Comparison of ENCODE assay signal across 24 cellular contexts in genomic region chr14:77561881-77562280, GRCh38.
"Had no signal": no experiment of that assay in that cellular context is flagged by ENCODE, and none has a peak within 500 bp of the region (broad histone marks: within the 10 kb centered on the region; RNA-seq: fewer than 3 reads in every experiment).

No MANE protein-coding gene starts in this region.

- FAIRE-seq: TTC549, urothelium cell line had no signal

- H3K9me3 ChIP-seq: gastroesophageal sphincter, heart right ventricle, sigmoid colon, tibial nerve had no signal

- H3K4me1 ChIP-seq: gastroesophageal sphincter, sigmoid colon had no signal

- DNase-seq: activated CD4-positive, alpha-beta memory T cell treated with anti-CD3 and anti-CD28 coated beads, Interleukin-2, amount 10 ng/mL, durations not matched to agents 7 days and 5 days; activated CD4-positive, alpha-beta T cell treated with anti-CD3 and anti-CD28 coated beads for 48 hours; activated CD4-positive, CD25-positive, alpha-beta regulatory T cell; activated CD8-positive, alpha-beta memory T cell treated with anti-CD3 and anti-CD28 coated beads, Interleukin-2, amount 10 ng/mL, durations not matched to agents 7 days and 5 days; activated naive CD4-positive, alpha-beta T cell treated with Interleukin-2 at 50 U/mL for 16 hours; activated naive CD8-positive, alpha-beta T cell treated with anti-CD3 and anti-CD28 coated beads, Interleukin-2, amount 10 ng/mL, durations not matched to agents 7 days and 5 days; amygdala; central memory CD4-positive, alpha-beta T cell; cortex of kidney; effector CD8-positive, alpha-beta T cell; heart right ventricle; immature natural killer cell; mesendoderm; natural killer cell; posterior cingulate gyrus; sigmoid colon; stimulated activated CD4-positive, alpha-beta T cell treated with anti-CD3 and anti-CD28 coated beads, Interleukin-2, amount 100 ng/mL, for 24 hours; stimulated activated naive CD8-positive, alpha-beta T cell treated with anti-CD3 and anti-CD28 coated beads, Interleukin-15, Interleukin-2, amounts not matched to agents 100 U/mL and 50 U/mL, for 24 hours; substantia nigra had no signal

- H3K4me3 ChIP-seq: gastroesophageal sphincter, heart right ventricle, sigmoid colon, tibial nerve had no signal

- ATAC-seq: activated CD8-positive, alpha-beta memory T cell treated with anti-CD3 and anti-CD28 coated beads, Interleukin-2, amount 10 ng/mL, durations not matched to agents 7 days and 5 days; esophagus mucosa; gastroesophageal sphincter; heart right ventricle; natural killer cell; stimulated activated naive CD8-positive, alpha-beta T cell treated with anti-CD3 and anti-CD28 coated beads, Interleukin-15, Interleukin-2, amounts not matched to agents 100 U/mL and 50 U/mL, for 24 hours had no signal

- H3K27ac ChIP-seq: gastroesophageal sphincter, heart right ventricle, sigmoid colon, tibial nerve had no signal

- H3K27me3 ChIP-seq: gastroesophageal sphincter, heart right ventricle, sigmoid colon, tibial nerve had no signal
